In the genomic region with DNA sequence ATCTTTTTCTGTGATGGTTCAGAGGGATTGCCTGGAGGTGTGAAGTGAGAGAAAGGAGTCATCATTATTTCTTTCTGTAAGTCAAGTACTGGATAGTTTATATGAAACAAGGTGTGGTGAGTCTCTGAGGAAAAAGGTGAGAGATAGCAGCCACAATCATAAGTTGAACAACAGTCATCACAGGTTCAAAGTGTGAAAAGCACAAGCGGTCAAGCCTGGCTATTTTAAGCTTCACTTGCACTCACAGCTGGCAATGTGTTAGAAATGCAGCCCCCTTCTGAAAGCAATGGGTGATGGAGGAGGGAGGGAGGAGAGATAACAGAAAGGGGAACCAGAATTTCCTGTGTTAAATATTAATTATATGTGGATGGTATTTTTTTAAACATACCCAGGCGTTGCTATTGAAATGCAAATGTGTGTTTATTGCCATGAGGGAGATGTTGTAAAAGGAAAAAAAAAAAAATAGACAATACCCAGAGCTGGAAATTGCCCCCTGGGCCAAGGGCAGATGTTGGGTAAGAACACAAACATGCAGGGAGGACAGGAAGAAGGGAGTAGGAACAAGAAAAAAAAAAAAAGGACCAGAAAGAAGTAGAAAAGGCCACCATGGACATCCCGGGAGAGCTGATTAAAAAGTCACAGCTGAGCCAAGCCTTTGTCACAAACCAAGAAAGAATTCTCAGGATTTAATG, we compare ENCODE assay signal across 12 cellular contexts. TPM values are rescaled to one million over a fixed set of nuclear protein-coding genes. Genes with fewer than 3 reads are reported as not detected.
DNase-seq lines count a peak whose midpoint lies in the region; ATAC-seq, FAIRE-seq and TF ChIP-seq lines count a peak whose summit lies in the region.
"Had no signal": no experiment of that assay in that cellular context is flagged by ENCODE, and none has a peak within 500 bp of the region (broad histone marks: within the 10 kb centered on the region; RNA-seq: fewer than 3 reads in every experiment).

No MANE protein-coding gene starts in this region.

- peaks cover 8% of the 10 kb centered on the region for H3K4me1 Mint-ChIP-seq in stimulated activated effector memory CD8-positive, alpha-beta T cell treated with anti-CD3 and anti-CD28 coated beads, Interleukin-12 subunit alpha, Interleukin-12 subunit beta, amount 100 ng/mL, for 72 hours

- no peak for TF ChIP-seq CTCF in stomach (IDR thresholded peaks at IDR 0.05)

- ATAC-seq in HG02678 (IDR thresholded peaks at IDR 0.05; ENCODE audit: unreplicated experiment) (peak; percentile 99), HG03460 (IDR thresholded peaks at IDR 0.05; ENCODE audit: unreplicated experiment) (peak; percentile 99), GM18519 (IDR thresholded peaks at IDR 0.05; ENCODE audit: low FRiP score, unreplicated experiment) (no peak)
- peak; percentile 28 for ATAC-seq in stimulated activated effector memory CD8-positive, alpha-beta T cell treated with anti-CD3 and anti-CD28 coated beads, Interleukin-12 subunit alpha, Interleukin-12 subunit beta, amount 100 ng/mL, for 72 hours
- ATAC-seq: activated naive CD4-positive, alpha-beta T cell treated with anti-CD3 and anti-CD28 coated beads, Interleukin-2, amount 50 U/mL, for 72 hours had no signal

- WGBS in stomach, 5 donors = 33 to 57% (median 43%) methylated on average over 3 of the region's 3 CpGs

- no peak overlapping the region for H3K4me3 ChIP-seq in stomach

- no peak overlapping the region for H3K27ac ChIP-seq in stomach

- no peaks in the 10 kb centered on the region for H3K27me3 ChIP-seq in stomach

- TF ChIP-seq EP300 in stomach (IDR thresholded peaks at IDR 0.05) = no peak

- peak; percentile 92 for FAIRE-seq in GM19239 (lab: Jason Lieb, UNC)

- no peaks in the 10 kb centered on the region for H3K4me1 ChIP-seq in stomach

- intact Hi-C loops in stomach (cut with DNase I; ENCODE audit: low total_unique reads) = no loop called here

- no peaks in the 10 kb centered on the region for H3K9me3 Mint-ChIP-seq in stimulated activated effector memory CD8-positive, alpha-beta T cell treated with anti-CD3 and anti-CD28 coated beads, Interleukin-12 subunit alpha, Interleukin-12 subunit beta, amount 100 ng/mL, for 72 hours

- DNase-seq in GM19239 (ENCODE audit: insufficient read length, low spot score) (peak; percentile 26), stomach (no peak)
- no peak for DNase-seq in stimulated activated effector memory CD8-positive, alpha-beta T cell treated with anti-CD3 and anti-CD28 coated beads, Interleukin-12 subunit alpha, Interleukin-12 subunit beta, amount 100 ng/mL, for 72 hours (ENCODE audit: low spot score in 2 of 2)
- DNase-seq in activated CD8-positive, alpha-beta memory T cell treated with anti-CD3 and anti-CD28 coated beads, Interleukin-2, amount 50 U/mL, for 48 hours = no peak
- DNase-seq: activated CD4-positive, CD25-positive, alpha-beta regulatory T cell; NCI-H1417 treated with DMSO at 0.1 percent for 48 hours; substantia nigra had no signal

- H3K27ac Mint-ChIP-seq in stimulated activated effector memory CD8-positive, alpha-beta T cell treated with anti-CD3 and anti-CD28 coated beads, Interleukin-12 subunit alpha, Interleukin-12 subunit beta, amount 100 ng/mL, for 72 hours = no peak overlapping the region
- H3K27ac Mint-ChIP-seq: activated naive CD4-positive, alpha-beta T cell treated with anti-CD3 and anti-CD28 coated beads, Interleukin-2, amount 50 U/mL, for 72 hours had no signal

- no peaks in the 10 kb centered on the region for H3K36me3 Mint-ChIP-seq in stimulated activated effector memory CD8-positive, alpha-beta T cell treated with anti-CD3 and anti-CD28 coated beads, Interleukin-12 subunit alpha, Interleukin-12 subunit beta, amount 100 ng/mL, for 72 hours

- TF ChIP-seq POLR2A in stomach (IDR thresholded peaks at IDR 0.05) = no peak

- H3K9me3 ChIP-seq in stomach = peaks cover 0 to 6% (median 0%) of the 10 kb centered on the region in 4 donors

- H3K36me3 ChIP-seq in stomach = no peaks in the 10 kb centered on the region

- H3K4me3 Mint-ChIP-seq in stimulated activated effector memory CD8-positive, alpha-beta T cell treated with anti-CD3 and anti-CD28 coated beads, Interleukin-12 subunit alpha, Interleukin-12 subunit beta, amount 100 ng/mL, for 72 hours = no peak overlapping the region

RNA-seq across cellular contexts. Expression of gene BMP3, which starts 26.8 kb away (rescaled TPM):
- 10 to 100 TPM in 1 of 5 donors, 1 to 10 TPM in 4; 1.8 to 36.9 (median 3.9) TPM for total RNA-seq in stomach
- polyA plus RNA-seq in stomach = under 1 TPM in 2 of 3 donors, not detected in 1; 0.15 to 0.25 TPM
- total RNA-seq: activated naive CD4-positive, alpha-beta T cell treated with anti-CD3 and anti-CD28 coated beads, Interleukin-2, amount 50 U/mL, for 72 hours; Daoy had no signal
